In genomic region chr3:7897643-7898042, GRCh38 we compare ENCODE assay signal across 15 cellular contexts.
A peak's percentile ranks its signal among the peaks of the same experiment; 100 is the strongest.
DNase-seq lines count a peak whose midpoint lies in the region; ATAC-seq and TF ChIP-seq lines count a peak whose summit lies in the region.
"Had no signal": no experiment of that assay in that cellular context is flagged by ENCODE, and none has a peak within 500 bp of the region (broad histone marks: within the 10 kb centered on the region; RNA-seq: fewer than 3 reads in every experiment).

No MANE protein-coding gene starts in this region.

- no peak for ATAC-seq in HG02885 (IDR thresholded peaks at IDR 0.05; ENCODE audit: poor library complexity, unreplicated experiment)
- no peak for ATAC-seq in HG03025 (IDR thresholded peaks at IDR 0.05; ENCODE audit: low FRiP score, unreplicated experiment)

- no peaks in the 10 kb centered on the region for H3K4me1 ChIP-seq in testis

- H3K4me3 ChIP-seq in testis, result no peak overlapping the region

- no peaks in the 10 kb centered on the region for H3K9me3 ChIP-seq in testis

- intact Hi-C loops in testis (cut with DNase I; ENCODE audit: low total_unique reads), result no loop called here

- no peak overlapping the region for H3K27ac ChIP-seq in testis

- no peaks in the 10 kb centered on the region for H3K36me3 ChIP-seq in testis (ENCODE audit: low read depth, missing control alignments)

- no peak for TF ChIP-seq POLR2A in testis (IDR thresholded peaks at IDR 0.05)

- no peak for TF ChIP-seq CTCF in testis (IDR thresholded peaks at IDR 0.05)

- WGBS in testis, 2 donors, result 53 to 61% methylated on average over 4 to 5 of the region's 5 CpGs

- H3K27me3 ChIP-seq in testis, result no peaks in the 10 kb centered on the region

- DNase-seq in Ammon's horn (ENCODE audit: low spot score) (peak; percentile 75), hippocampal formation (lab: John Stamatoyannopoulos, UW) (peak; percentile 14 to 37), pons (ENCODE audit: low spot score) (peak; percentile 46), testis (peak; percentile 17), NCI-H1694 treated with DMSO at 0.1 percent for 48 hours (lab: John Stamatoyannopoulos, UW) (no peak)
- DNase-seq: 8988T; ACHN; CD4-positive, alpha-beta T cell; DMS153; DMS79 treated with DMSO at 0.1 percent for 48 hours; EL; GOT3; H9 had no signal
